In genomic region chrX:131675596-131676194, GRCh38 we compare ENCODE assay signal across 8 cellular contexts.
DNase-seq lines count a peak whose midpoint lies in the region; ATAC-seq, FAIRE-seq and TF ChIP-seq lines count a peak whose summit lies in the region.

No MANE protein-coding gene starts in this region.

- no peak for TF ChIP-seq POLR2A in gastrocnemius medialis (IDR thresholded peaks at IDR 0.05)
- TF ChIP-seq POLR2A in Peyer's patch (IDR thresholded peaks at IDR 0.05), result no peak

- no peaks in the 10 kb centered on the region for H3K36me3 Mint-ChIP-seq in chondrocyte (ENCODE audit: low read depth)

- H3F3A ChIP-seq in MM.1S (ENCODE audit: insufficient read depth, low read length), result no peaks in the 10 kb centered on the region

- H3K9me2 ChIP-seq in MM.1S (replicated peaks; ENCODE audit: insufficient read depth, low read length), result no peaks in the 10 kb centered on the region

- no peak overlapping the region for H3K9ac ChIP-seq in MM.1S (ENCODE audit: low read length)

- FAIRE-seq in urothelium cell line (lab: Jason Lieb, UNC), result no peak

- intact Hi-C loops in gastrocnemius medialis (cut with DNase I; ENCODE audit: low total_unique reads), result loop anchor here (5.0 kb wide), 1 partner anchor 698 kb away; no protein-coding TSS in a partner anchor

- in situ Hi-C loops in gastrocnemius medialis (cut with MboI; ENCODE audit: low sequenced_read_pairs in 4 of 4), result no loop called here

- H3K4me3 Mint-ChIP-seq in chondrocyte (ENCODE audit: unreplicated experiment), result no peak overlapping the region

- H3K9me3 Mint-ChIP-seq in chondrocyte (ENCODE audit: low read depth), result no peaks in the 10 kb centered on the region

- H3K9me3 ChIP-seq in MM.1S (replicated peaks; ENCODE audit: insufficient read depth, low read length) (no peaks in the 10 kb centered on the region), gastrocnemius medialis (no peaks in the 10 kb centered on the region), Peyer's patch (no peaks in the 10 kb centered on the region)

- ATAC-seq in GM18511 (IDR thresholded peaks at IDR 0.05; ENCODE audit: unreplicated experiment), result peak; percentile 66
- ATAC-seq in gastrocnemius medialis, result no peak

- H3K79me2 ChIP-seq in MM.1S (ENCODE audit: low read length), result no peaks in the 10 kb centered on the region

- H3K27ac ChIP-seq in MM.1S (ENCODE audit: low read length), result no peak overlapping the region
- H3K27ac ChIP-seq in gastrocnemius medialis, result no peak overlapping the region
- no peak overlapping the region for H3K27ac ChIP-seq in Peyer's patch

- no peaks in the 10 kb centered on the region for H3K4me1 Mint-ChIP-seq in chondrocyte (ENCODE audit: low read depth)

- peaks cover 6% of the 10 kb centered on the region for H3K27me3 Mint-ChIP-seq in chondrocyte (ENCODE audit: low read depth)

- peak; percentile 17 for DNase-seq in AG08395 (ENCODE audit: low spot score)
- peak; percentile 52 for DNase-seq in MM.1S
- no peak for DNase-seq in chondrocyte (ENCODE audit: low spot score)
- DNase-seq in urothelium cell line (ENCODE audit: low spot score), result peak; percentile 14
- DNase-seq in activated gamma-delta T cell (lab: John Stamatoyannopoulos, UW), result no peak
- DNase-seq in gastrocnemius medialis, result no peak
- DNase-seq in Peyer's patch, result no peak

- H3K27ac Mint-ChIP-seq in chondrocyte (ENCODE audit: unreplicated experiment), result no peak overlapping the region

- H3K4me3 ChIP-seq in MM.1S (ENCODE audit: low read length) (no peak overlapping the region), gastrocnemius medialis (no peak overlapping the region), Peyer's patch (no peak overlapping the region)

- H3K4me1 ChIP-seq in MM.1S (ENCODE audit: low read length) (no peaks in the 10 kb centered on the region), gastrocnemius medialis (no peaks in the 10 kb centered on the region), Peyer's patch (no peaks in the 10 kb centered on the region)

- H3K36me3 ChIP-seq in MM.1S (replicated peaks; ENCODE audit: insufficient read depth, low read length) (no peaks in the 10 kb centered on the region), gastrocnemius medialis (no peaks in the 10 kb centered on the region), Peyer's patch (no peaks in the 10 kb centered on the region)

- H3K4me2 ChIP-seq in MM.1S (ENCODE audit: low read depth, low read length), result no peak overlapping the region

- no peak overlapping the region for H2AFZ ChIP-seq in MM.1S (ENCODE audit: low read length)

- peak; percentile 77 for TF ChIP-seq CTCF in MM.1S (IDR thresholded peaks at IDR 0.05; ENCODE audit: low read length)
- TF ChIP-seq CTCF in chondrocyte (IDR thresholded peaks at IDR 0.05), result peak; percentile 74
- TF ChIP-seq CTCF in gastrocnemius medialis (IDR thresholded peaks at IDR 0.05 in 4 of 5, conservative IDR thresholded peaks at IDR 0.05 in 1 of 5), result no peak
- peak in 1 of 6 experiments; percentile 5 for TF ChIP-seq CTCF in Peyer's patch (IDR thresholded peaks at IDR 0.05)

- H4K20me1 ChIP-seq in MM.1S (ENCODE audit: insufficient read depth, low read length), result no peaks in the 10 kb centered on the region

- H3K27me3 ChIP-seq in MM.1S (replicated peaks; ENCODE audit: insufficient read depth, low read length) (no peaks in the 10 kb centered on the region), gastrocnemius medialis (no peaks in the 10 kb centered on the region), Peyer's patch (no peaks in the 10 kb centered on the region)

Comparison
In these comparisons a context has a peak if more than half of its experiments do, and no peak if none do; other contexts are left out.
1. DNase-seq: peak in AG08395 (single experiment), MM.1S (single experiment) and urothelium cell line (single experiment); none in chondrocyte (single experiment), activated gamma-delta T cell (single experiment), gastrocnemius medialis (0 of 2) and Peyer's patch (0 of 3).
2. CTCF ChIP-seq: peak in MM.1S (single experiment) and chondrocyte (single experiment); none in gastrocnemius medialis (0 of 5).